ENCODE assay signal across 20 cellular contexts in the genomic region with DNA sequence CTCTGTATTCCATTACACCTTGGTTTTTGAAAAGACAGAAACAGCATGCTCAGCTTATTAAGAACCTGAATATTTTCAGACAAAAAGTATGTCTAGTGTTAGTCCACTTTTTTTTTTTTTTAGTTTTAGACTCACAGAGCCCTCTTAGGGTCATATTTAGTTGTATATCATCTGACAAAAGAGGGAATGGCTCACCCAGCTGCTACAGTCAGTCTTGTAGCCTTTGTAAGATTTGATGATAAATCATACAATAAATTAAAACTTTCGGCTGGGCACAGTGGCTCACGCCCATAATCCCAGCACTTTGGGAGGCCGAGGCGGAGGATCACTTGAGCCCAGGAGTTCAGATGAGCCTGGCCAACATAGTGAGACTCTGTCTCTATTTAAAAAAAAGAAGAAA. TPM values are rescaled to one million over a fixed set of nuclear protein-coding genes. Genes with fewer than 3 reads are reported as not detected.
A peak's percentile ranks its signal among the peaks of the same experiment; 100 is the strongest.
DNase-seq lines count a peak whose midpoint lies in the region; ATAC-seq, FAIRE-seq and TF ChIP-seq lines count a peak whose summit lies in the region.
"Had no signal": no experiment of that assay in that cellular context is flagged by ENCODE, and none has a peak within 500 bp of the region (broad histone marks: within the 10 kb centered on the region; RNA-seq: fewer than 3 reads in every experiment).

No MANE protein-coding gene starts in this region.

- TF ChIP-seq CTCF in DOHH2 (IDR thresholded peaks at IDR 0.05; ENCODE audit: low read depth, low read length, poor library complexity, severe bottlenecking) = no peak
- no peak for TF ChIP-seq CTCF in OCI-LY7 (conservative IDR thresholded peaks at IDR 0.05; ENCODE audit: low read length)
- no peak for TF ChIP-seq CTCF in K562 (IDR thresholded peaks at IDR 0.05 in 2 of 3, conservative IDR thresholded peaks at IDR 0.05 in 1 of 3; ENCODE audit: insufficient read depth in 2 of 3, low read depth in 1 of 3, low read length in 3 of 3)
- TF ChIP-seq CTCF in osteoblast (IDR thresholded peaks at IDR 0.05; ENCODE audit: extremely low read depth, low read depth, low read length) = no peak
- TF ChIP-seq CTCF in mucosa of descending colon (IDR thresholded peaks at IDR 0.05) = no peak

- POLR2A ChIA-PET in OCI-LY7 (lab: Charles Lee) = no interaction called here
- POLR2A ChIA-PET in K562 (lab: Yijun Ruan, JAX) = interaction anchor here (0.6 to 2.0 kb wide), 3 partner anchors 10 to 63 kb away, joined by 3 to 7 read pairs (median 4); no protein-coding TSS in a partner anchor

- peaks cover 73% of the 10 kb centered on the region for H3F3A ChIP-seq in DOHH2 (ENCODE audit: control insufficient read depth, insufficient read depth)

- H3K36me3 ChIP-seq in DOHH2 (ENCODE audit: control insufficient read depth, low read length) (peaks cover 90% of the 10 kb centered on the region), OCI-LY7 (ENCODE audit: insufficient read depth, low read length) (peaks cover 95% of the 10 kb centered on the region), K562 (ENCODE audit: control insufficient read depth, insufficient read depth, low read length) (peaks cover 89% of the 10 kb centered on the region), osteoblast (ENCODE audit: insufficient read depth, low read length) (peaks cover 56% of the 10 kb centered on the region), mucosa of descending colon (ENCODE audit: low read depth) (no peaks in the 10 kb centered on the region)

- H3K9ac ChIP-seq in K562 (ENCODE audit: insufficient read depth in 1 of 2, low read depth in 2 of 2, low read length in 2 of 2) = no peak overlapping the region

- H3K79me2 ChIP-seq in DOHH2 (ENCODE audit: control insufficient read depth, low read length) (peaks cover 43% of the 10 kb centered on the region), OCI-LY7 (ENCODE audit: insufficient read depth, low read depth, low read length) (peaks cover 17% of the 10 kb centered on the region; the same call in 1 of the 2 replicates), K562 (ENCODE audit: control insufficient read depth, insufficient read depth, low read length) (no peaks in the 10 kb centered on the region), osteoblast (ENCODE audit: insufficient read depth, low read length) (peaks cover 6% of the 10 kb centered on the region)

- H3K4me1 ChIP-seq in DOHH2 (ENCODE audit: control insufficient read depth, low read length) (peaks cover 92% of the 10 kb centered on the region), OCI-LY7 (ENCODE audit: insufficient read depth, low read length, poor library complexity, severe bottlenecking) (peaks cover 55% of the 10 kb centered on the region), K562 (replicated peaks in 1 of 2; ENCODE audit: control insufficient read depth in 2 of 2, insufficient read depth in 2 of 2, low read length in 2 of 2) (peaks cover 0 to 3% of the 10 kb centered on the region in 2 experiments; a peak in 1 of 5 replicates), osteoblast (ENCODE audit: insufficient read depth, low read length) (no peaks in the 10 kb centered on the region), mucosa of descending colon (ENCODE audit: low read depth) (no peaks in the 10 kb centered on the region)
- H3K4me1 ChIP-seq: HAP-1 had no signal

- BruUV-seq in OCI-LY7 (replicated peaks; lab: Mats Ljungman, UMichigan) = no TSS peak
- no TSS peak for BruUV-seq in K562 (replicated peaks; lab: Mats Ljungman, UMichigan)

- ATAC-seq in K562 = no peak
- no peak for ATAC-seq in mucosa of descending colon

- H3K4me3 ChIP-seq in DOHH2 (ENCODE audit: low read length) = peak overlapping the region; percentile 56
- no peak overlapping the region for H3K4me3 ChIP-seq in OCI-LY7 (ENCODE audit: low read depth, low read length, poor library complexity, severe bottlenecking)
- no peak overlapping the region for H3K4me3 ChIP-seq in K562
- H3K4me3 ChIP-seq in osteoblast (ENCODE audit: insufficient read depth, low read length) = no peak overlapping the region
- H3K4me3 ChIP-seq in mucosa of descending colon = no peak overlapping the region
- H3K4me3 ChIP-seq: HAP-1 had no signal

- no peak for TF ChIP-seq EP300 in K562 (IDR thresholded peaks at IDR 0.05; ENCODE audit: low read length)

- in situ Hi-C loops in K562 (cut with MboI) = no loop called here

- H3K9me3 ChIP-seq in DOHH2 (ENCODE audit: control insufficient read depth, insufficient read depth, low read length) = no peaks in the 10 kb centered on the region
- no peaks in the 10 kb centered on the region for H3K9me3 ChIP-seq in OCI-LY7 (ENCODE audit: low read length)
- H3K9me3 ChIP-seq in K562 (replicated peaks; ENCODE audit: control insufficient read depth, insufficient read depth, low read depth, low read length) = no peaks in the 10 kb centered on the region
- no peaks in the 10 kb centered on the region for H3K9me3 ChIP-seq in osteoblast (ENCODE audit: low read depth, low read length)
- H3K9me3 ChIP-seq in mucosa of descending colon = no peaks in the 10 kb centered on the region
- H3K9me3 ChIP-seq: HAP-1 had no signal

- no peak for TF ChIP-seq RAD21 in K562 (CRISPR knock-in tag; conservative IDR thresholded peaks at IDR 0.05 in 1 of 2, IDR thresholded peaks at IDR 0.05 in 1 of 2)

- no peaks in the 10 kb centered on the region for H3K9me1 ChIP-seq in K562 (ENCODE audit: control insufficient read depth, insufficient read depth, low read length)

- H3K27me3 ChIP-seq in DOHH2 (ENCODE audit: control insufficient read depth, low read length) = no peaks in the 10 kb centered on the region
- H3K27me3 ChIP-seq in K562 (ENCODE audit: control insufficient read depth in 2 of 2, insufficient read depth in 2 of 2, low read length in 2 of 2) = no peaks in the 10 kb centered on the region
- no peaks in the 10 kb centered on the region for H3K27me3 ChIP-seq in osteoblast (ENCODE audit: insufficient read depth, low read length)

- intact Hi-C loops in OCI-LY7 (cut with micrococcal nuclease; ENCODE audit: unreplicated experiment) (loop anchor here (5.0 kb wide), 1 partner anchor 147 kb away; no protein-coding TSS in a partner anchor), K562 (cut with micrococcal nuclease) (no loop called here), mucosa of descending colon (cut with DNase I, micrococcal nuclease) (no loop called here)

- WGBS in K562 (ENCODE audit: insufficient coverage, low coverage, missing lambda C conversion rate) = 100% methylated on average over 4 of the region's 4 CpGs

- CTCF ChIA-PET in OCI-LY7 (lab: Charles Lee; ENCODE audit: unreplicated experiment) = no interaction called here
- CTCF ChIA-PET in K562 (lab: Yijun Ruan, JAX; ENCODE audit: low intra/inter-chr PET ratio) = interaction anchor here (0.7 kb wide), 1 partner anchor 677 kb away, joined by 3 read pairs; no protein-coding TSS in a partner anchor

- H2AFZ ChIP-seq in OCI-LY7 (ENCODE audit: low read length) (no peak overlapping the region), K562 (ENCODE audit: low read depth, low read length) (no peak overlapping the region), osteoblast (ENCODE audit: low read length) (no peak overlapping the region)

- FAIRE-seq in K562 (lab: Jason Lieb, UNC) (no peak), urothelium cell line (lab: Jason Lieb, UNC) (no peak)
- FAIRE-seq: G401.6 had no signal

- H4K20me1 ChIP-seq in DOHH2 (ENCODE audit: control insufficient read depth, insufficient read depth, low read depth, low read length) = no peaks in the 10 kb centered on the region
- H4K20me1 ChIP-seq in OCI-LY7 (ENCODE audit: insufficient read depth, low read length) = no peaks in the 10 kb centered on the region; the same call in 1 of the 2 replicates
- H4K20me1 ChIP-seq in K562 (replicated peaks; ENCODE audit: control insufficient read depth, insufficient read depth, low read length) = no peaks in the 10 kb centered on the region
- no peaks in the 10 kb centered on the region for H4K20me1 ChIP-seq in osteoblast (ENCODE audit: insufficient read depth, low read length)

- TF ChIP-seq POLR2A in K562 (conservative IDR thresholded peaks at IDR 0.05) = no peak

- DNase-seq in OCI-LY7 (ENCODE audit: low spot score) (no peak), K562 (ENCODE audit: extremely low read depth in 1 of 4, low spot score in 3 of 4) (no peak), osteoblast (ENCODE audit: insufficient read length, low spot score, missing footprints) (peak; percentile 30), urothelium cell line (ENCODE audit: low spot score) (no peak), NCI-H2029 treated with DMSO at 0.1 percent for 48 hours (lab: John Stamatoyannopoulos, UW) (no peak), mucosa of descending colon (no peak)
- DNase-seq: DMS53, GOT3, HFFc6, NCI-H1092 treated with DMSO at 0.1 percent for 48 hours, NCI-H1436, NCI-H187, NCI-H524, NCI-H774, RPMI8226, SHP77 had no signal

- H3K4me2 ChIP-seq in DOHH2 (ENCODE audit: low read length) (peak overlapping the region; percentile 99), OCI-LY7 (ENCODE audit: low read length) (0 out of 2 replicates have a peak overlapping the region, but pooled peaks have one; percentile 7), K562 (ENCODE audit: insufficient read depth, low read length) (no peak overlapping the region), osteoblast (ENCODE audit: insufficient read depth, low read length) (no peak overlapping the region)

- H3K27ac ChIP-seq in DOHH2 (ENCODE audit: low read depth, low read length) (peak overlapping the region; percentile 100), OCI-LY7 (ENCODE audit: low read depth, low read length, poor library complexity, severe bottlenecking) (peak overlapping the region; percentile 91), K562 (ENCODE audit: extremely low read depth, low read depth, low read length) (no peak overlapping the region), osteoblast (ENCODE audit: low read depth, low read length) (no peak overlapping the region)
- H3K27ac ChIP-seq: HL-60 had no signal

- H3K9me2 ChIP-seq in DOHH2 (replicated peaks; ENCODE audit: control insufficient read depth, low read length) (no peaks in the 10 kb centered on the region), OCI-LY7 (ENCODE audit: insufficient read depth, low read length) (no peaks in the 10 kb centered on the region)

RNA-seq across cellular contexts. Expression of a gene that starts 43.7 kb away (rescaled TPM):
- total RNA-seq in OCI-LY7 (2014; rRNA removed; shearing (Covaris generic)) = 61.8 and 88.3 TPM in 2 replicates
- total RNA-seq in OCI-LY7 (2022) (99.1 and 101 TPM in 2 replicates), K562 (2014; rRNA removed) (84.9 and 95.7 TPM in 2 replicates), K562 (2014; rRNA removed; fragmentation: Illumina TruSeq; extraction: Trizol) (47.0 and 56.0 TPM in 2 replicates), K562 (2015; rRNA removed; fragmentation: Illumina TruSeq; extraction: Trizol) (76.0 and 82.3 TPM in 2 replicates), K562 (2021) (114 and 121 TPM in 2 replicates), osteoblast (313 and 326 TPM in 2 replicates), mucosa of descending colon (100 to 1,000 TPM in 2 of 3 donors, 10 to 100 TPM in 1; 83.9 to 147 (median 116) TPM)
- total RNA-seq in K562 (2011; cell fraction: chromatin; rRNA removed; ENCODE audit: low replicate concordance) = 854 and 2,497 TPM in 2 replicates
- total RNA-seq in K562 (2011; cell fraction: nucleolus; rRNA removed) = 1,644 and 1,749 TPM in 2 replicates
- 955 and 1,119 TPM in 2 replicates for total RNA-seq in K562 (2011; cell fraction: nucleoplasm; rRNA removed)
- polyA plus RNA-seq in K562 (2011; rRNA removed) (75.7 and 124 TPM in 2 replicates), K562 (2014; fragmentation: Illumina TruSeq; extraction: Trizol) (56.3 and 63.5 TPM in 2 replicates), K562 (2014; fragmentation: Nextera tagmentation; extraction: Ambion mirVana) (10 to 100 TPM; 19.9 to 28.4 TPM), K562 (2014; rRNA removed) (44.5 and 59.5 TPM in 2 replicates)
- polyA plus RNA-seq in K562 (2011; cell fraction: cytosol; rRNA removed) = 68.3 and 70.8 TPM in 2 replicates
- 163 and 213 TPM in 2 replicates for polyA plus RNA-seq in K562 (2011; cell fraction: nucleus; rRNA removed)
- polyA plus RNA-seq in K562 (2012) = 63.2 and 82.8 TPM in 2 replicates
- 187 and 204 TPM in 2 replicates for polyA minus RNA-seq in K562 (2011; rRNA and poly(A)+ RNA removed)
- polyA minus RNA-seq in K562 (2011; cell fraction: cytosol; rRNA and poly(A)+ RNA removed) = 172 and 211 TPM in 2 replicates
- polyA minus RNA-seq in K562 (2011; cell fraction: nucleus; rRNA and poly(A)+ RNA removed) = 282 and 354 TPM in 2 replicates

Comparison
In these comparisons a context has a peak if more than half of its experiments do, and no peak if none do; other contexts are left out.
1. H3K27ac ChIP-seq: peak in DOHH2 (single experiment) and OCI-LY7 (single experiment); none in K562 (single experiment) and osteoblast (single experiment).
2. H3K4me2 ChIP-seq: peak in DOHH2 (single experiment) and OCI-LY7 (single experiment); none in K562 (single experiment) and osteoblast (single experiment).